In the genomic region with DNA sequence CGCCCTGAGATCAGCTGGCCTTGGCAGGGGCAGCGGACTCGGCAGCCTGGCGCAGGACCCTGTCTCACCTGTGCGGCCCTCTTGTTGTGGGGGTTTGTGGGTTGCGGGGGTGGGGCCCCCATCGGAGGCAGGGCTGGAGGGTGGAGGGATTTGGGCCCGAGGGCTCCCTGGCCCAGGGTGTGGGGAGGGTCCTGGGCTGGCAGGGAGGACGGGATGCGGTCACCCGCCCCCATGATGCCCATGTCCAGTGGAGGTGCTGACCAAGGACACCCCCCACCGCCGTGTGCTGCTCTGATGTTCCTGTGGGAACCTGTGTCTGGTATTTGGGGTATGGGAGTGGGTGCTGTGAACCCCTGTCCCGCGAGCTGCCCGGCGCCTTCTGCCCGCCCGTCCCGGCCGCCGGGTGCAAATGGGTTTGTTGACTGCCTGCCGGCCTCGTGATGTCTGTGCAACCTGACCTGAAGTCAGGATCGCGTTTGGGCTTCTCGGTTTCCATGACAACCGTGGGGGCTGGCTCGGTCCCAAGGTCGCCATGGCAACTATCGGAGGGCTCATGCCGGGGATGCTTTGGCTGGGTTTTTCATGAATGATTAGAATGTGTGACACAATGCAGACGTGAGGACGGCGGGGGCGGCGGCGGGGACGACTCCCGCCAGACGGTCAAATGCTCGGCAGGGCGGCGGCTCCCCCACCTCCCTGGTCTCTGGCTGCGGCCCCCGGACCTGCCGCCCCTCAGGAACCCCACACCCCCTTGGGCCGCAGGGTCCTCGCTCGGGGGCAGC, we compare ENCODE assay signal across 1 cellular context.
TF ChIP-seq lines count a peak whose summit lies in the region.

No MANE protein-coding gene starts in this region.

TF ChIP-seq in K562, 482 proteins besides CTCF, POLR2A, EP300 and RAD21 (continues in another document):
- TF ChIP-seq, protein P1, sequence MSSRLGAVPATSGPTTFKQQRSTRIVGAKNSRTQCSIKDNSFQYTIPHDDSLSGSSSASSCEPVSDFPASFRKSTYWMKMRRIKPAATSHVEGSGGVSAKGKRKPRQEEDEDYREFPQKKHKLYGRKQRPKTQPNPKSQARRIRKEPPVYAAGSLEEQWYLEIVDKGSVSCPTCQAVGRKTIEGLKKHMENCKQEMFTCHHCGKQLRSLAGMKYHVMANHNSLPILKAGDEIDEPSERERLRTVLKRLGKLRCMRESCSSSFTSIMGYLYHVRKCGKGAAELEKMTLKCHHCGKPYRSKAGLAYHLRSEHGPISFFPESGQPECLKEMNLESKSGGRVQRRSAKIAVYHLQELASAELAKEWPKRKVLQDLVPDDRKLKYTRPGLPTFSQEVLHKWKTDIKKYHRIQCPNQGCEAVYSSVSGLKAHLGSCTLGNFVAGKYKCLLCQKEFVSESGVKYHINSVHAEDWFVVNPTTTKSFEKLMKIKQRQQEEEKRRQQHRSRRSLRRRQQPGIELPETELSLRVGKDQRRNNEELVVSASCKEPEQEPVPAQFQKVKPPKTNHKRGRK (tag; IDR thresholded peaks at IDR 0.05) = no peak
- TF ChIP-seq LEF1 (IDR thresholded peaks at IDR 0.05) (0 out of 2 replicates have a peak, but pooled peaks have one; percentile 34), TEAD4 (IDR thresholded peaks at IDR 0.05; ENCODE audit: low read length) (peak; percentile 81), TEAD4 (CRISPR knock-in tag; IDR thresholded peaks at IDR 0.05; ENCODE audit: borderline replicate concordance) (no peak), MEF2D (tag; conservative IDR thresholded peaks at IDR 0.05; ENCODE audit: low read depth) (no peak), HNRNPLL (IDR thresholded peaks at IDR 0.05; ENCODE audit: low read depth, low read length, poor library complexity, severe bottlenecking) (no peak), MBD2 (IDR thresholded peaks at IDR 0.05; ENCODE audit: borderline replicate concordance, low read depth) (peak; percentile 84), CTBP1 (IDR thresholded peaks at IDR 0.05; ENCODE audit: borderline replicate concordance) (peak; percentile 99), ZBTB7A (IDR thresholded peaks at IDR 0.05; ENCODE audit: borderline replicate concordance, control insufficient read depth, low read depth, low read length) (peak; percentile 77; the same call in 1 of the 2 replicates), MTA3 (IDR thresholded peaks at IDR 0.05; ENCODE audit: borderline replicate concordance) (no peak), NCOA4 (IDR thresholded peaks at IDR 0.05; ENCODE audit: partially characterized antibody) (no peak), SRSF3 (IDR thresholded peaks at IDR 0.05; ENCODE audit: insufficient read depth, low read length) (no peak), LCOR (CRISPR knock-in tag; IDR thresholded peaks at IDR 0.05) (peak; percentile 60), SMARCE1 (IDR thresholded peaks at IDR 0.05) (no peak), ZNF347 (CRISPR knock-in tag; IDR thresholded peaks at IDR 0.05; ENCODE audit: low read depth) (no peak), NR2C1 (IDR thresholded peaks at IDR 0.05) (no peak), NR2C1 (tag; IDR thresholded peaks at IDR 0.05) (no peak), ZNF311 (CRISPR knock-in tag; IDR thresholded peaks at IDR 0.05) (no peak), ATF1 (CRISPR knock-in tag; IDR thresholded peaks at IDR 0.05) (no peak), ATF1 (tag; IDR thresholded peaks at IDR 0.05) (peak; percentile 78), POLR2H (tag; IDR thresholded peaks at IDR 0.05; ENCODE audit: low read depth) (no peak), ZNF583 (CRISPR knock-in tag; IDR thresholded peaks at IDR 0.05) (no peak), ETS2 (tag; IDR thresholded peaks at IDR 0.05; ENCODE audit: borderline replicate concordance, poor library complexity, severe bottlenecking) (no peak), MYNN (IDR thresholded peaks at IDR 0.05) (peak; percentile 84), MYNN (CRISPR knock-in tag; IDR thresholded peaks at IDR 0.05) (no peak), MAZ (CRISPR knock-in tag; conservative IDR thresholded peaks at IDR 0.05 in 1 of 2, IDR thresholded peaks at IDR 0.05 in 1 of 2) (0 out of 4 replicates have a peak, but pooled peaks of 1 of the 2 experiments have one; percentile 27), EWSR1 (IDR thresholded peaks at IDR 0.05; ENCODE audit: borderline replicate concordance, low read depth, partially characterized antibody) (no peak), MCM7 (IDR thresholded peaks at IDR 0.05) (no peak), MEIS2 (IDR thresholded peaks at IDR 0.05; ENCODE audit: partially characterized antibody) (peak; percentile 73), HDAC1 (IDR thresholded peaks at IDR 0.05) (peak in 1 of 2 experiments; percentile 79; a peak in 2 of 4 replicates), HDAC2 (IDR thresholded peaks at IDR 0.05) (peak; percentile 92), GATA2 (CRISPR knock-in tag; IDR thresholded peaks at IDR 0.05) (peak; percentile 83), ATF7 (IDR thresholded peaks at IDR 0.05) (peak; percentile 61), SMAD1 (IDR thresholded peaks at IDR 0.05; ENCODE audit: low read depth, low read length, partially characterized antibody) (peak; percentile 95), ZNF263 (CRISPR knock-in tag; IDR thresholded peaks at IDR 0.05; ENCODE audit: borderline replicate concordance) (peak; percentile 32; the same call in 1 of the 2 replicates), PCBP2 (IDR thresholded peaks at IDR 0.05; ENCODE audit: low read depth, low read length, poor library complexity, severe bottlenecking) (no peak), CBFA2T2 (conservative IDR thresholded peaks at IDR 0.05) (peak; percentile 72), CBFA2T3 (IDR thresholded peaks at IDR 0.05) (peak; percentile 87), TCF7 (IDR thresholded peaks at IDR 0.05; ENCODE audit: borderline replicate concordance) (0 out of 2 replicates have a peak, but pooled peaks have one; percentile 19), PRMT5 (CRISPR knock-in tag; IDR thresholded peaks at IDR 0.05) (no peak), MXI1 (IDR thresholded peaks at IDR 0.05; ENCODE audit: low read depth, low read length) (peak; percentile 100), PCBP1 (IDR thresholded peaks at IDR 0.05; ENCODE audit: low read depth, low read length, poor library complexity, severe bottlenecking) (peak; percentile 39), ZNF830 (CRISPR knock-in tag; IDR thresholded peaks at IDR 0.05) (no peak), TAL1 (IDR thresholded peaks at IDR 0.05) (peak; percentile 58; the same call in 1 of the 2 replicates), IFI16 (CRISPR knock-in tag; IDR thresholded peaks at IDR 0.05) (no peak), CEBPB (tag; IDR thresholded peaks at IDR 0.05) (peak; percentile 59; the same call in 1 of the 2 replicates), TRIM24 (IDR thresholded peaks at IDR 0.05) (peak in 1 of 2 experiments; percentile 37; a peak in 1 of 4 replicates), EGR1 (conservative IDR thresholded peaks at IDR 0.05) (peak; percentile 98), STAT5A (IDR thresholded peaks at IDR 0.05; ENCODE audit: borderline replicate concordance, low read length) (peak; percentile 19; the same call in 1 of the 2 replicates), ZZZ3 (IDR thresholded peaks at IDR 0.05) (no peak), TEAD1 (CRISPR knock-in tag; IDR thresholded peaks at IDR 0.05) (peak; percentile 76 to 95; a peak in 3 of 4 replicates), HNRNPH1 (optimal IDR thresholded peaks at IDR 0.05; ENCODE audit: low read depth, low read length) (no peak), JUN (IDR thresholded peaks at IDR 0.05; ENCODE audit: borderline replicate concordance, low read depth, low read length) (0 out of 2 replicates have a peak, but pooled peaks have one; percentile 29), JUN (CRISPR knock-in tag; IDR thresholded peaks at IDR 0.05; ENCODE audit: borderline replicate concordance) (no peak)
- TF ChIP-seq, protein P2, sequence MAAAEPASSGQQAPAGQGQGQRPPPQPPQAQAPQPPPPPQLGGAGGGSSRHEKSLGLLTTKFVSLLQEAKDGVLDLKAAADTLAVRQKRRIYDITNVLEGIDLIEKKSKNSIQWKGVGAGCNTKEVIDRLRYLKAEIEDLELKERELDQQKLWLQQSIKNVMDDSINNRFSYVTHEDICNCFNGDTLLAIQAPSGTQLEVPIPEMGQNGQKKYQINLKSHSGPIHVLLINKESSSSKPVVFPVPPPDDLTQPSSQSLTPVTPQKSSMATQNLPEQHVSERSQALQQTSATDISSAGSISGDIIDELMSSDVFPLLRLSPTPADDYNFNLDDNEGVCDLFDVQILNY (CRISPR knock-in tag; IDR thresholded peaks at IDR 0.05) = no peak
- TF ChIP-seq, protein P3, sequence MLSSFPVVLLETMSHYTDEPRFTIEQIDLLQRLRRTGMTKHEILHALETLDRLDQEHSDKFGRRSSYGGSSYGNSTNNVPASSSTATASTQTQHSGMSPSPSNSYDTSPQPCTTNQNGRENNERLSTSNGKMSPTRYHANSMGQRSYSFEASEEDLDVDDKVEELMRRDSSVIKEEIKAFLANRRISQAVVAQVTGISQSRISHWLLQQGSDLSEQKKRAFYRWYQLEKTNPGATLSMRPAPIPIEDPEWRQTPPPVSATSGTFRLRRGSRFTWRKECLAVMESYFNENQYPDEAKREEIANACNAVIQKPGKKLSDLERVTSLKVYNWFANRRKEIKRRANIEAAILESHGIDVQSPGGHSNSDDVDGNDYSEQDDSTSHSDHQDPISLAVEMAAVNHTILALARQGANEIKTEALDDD (IDR thresholded peaks at IDR 0.05) = no peak
- TF ChIP-seq, protein P4, sequence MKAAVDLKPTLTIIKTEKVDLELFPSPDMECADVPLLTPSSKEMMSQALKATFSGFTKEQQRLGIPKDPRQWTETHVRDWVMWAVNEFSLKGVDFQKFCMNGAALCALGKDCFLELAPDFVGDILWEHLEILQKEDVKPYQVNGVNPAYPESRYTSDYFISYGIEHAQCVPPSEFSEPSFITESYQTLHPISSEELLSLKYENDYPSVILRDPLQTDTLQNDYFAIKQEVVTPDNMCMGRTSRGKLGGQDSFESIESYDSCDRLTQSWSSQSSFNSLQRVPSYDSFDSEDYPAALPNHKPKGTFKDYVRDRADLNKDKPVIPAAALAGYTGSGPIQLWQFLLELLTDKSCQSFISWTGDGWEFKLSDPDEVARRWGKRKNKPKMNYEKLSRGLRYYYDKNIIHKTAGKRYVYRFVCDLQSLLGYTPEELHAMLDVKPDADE (conservative IDR thresholded peaks at IDR 0.05; ENCODE audit: control insufficient read depth, low read depth, low read length) = no peak
- TF ChIP-seq, protein P5, sequence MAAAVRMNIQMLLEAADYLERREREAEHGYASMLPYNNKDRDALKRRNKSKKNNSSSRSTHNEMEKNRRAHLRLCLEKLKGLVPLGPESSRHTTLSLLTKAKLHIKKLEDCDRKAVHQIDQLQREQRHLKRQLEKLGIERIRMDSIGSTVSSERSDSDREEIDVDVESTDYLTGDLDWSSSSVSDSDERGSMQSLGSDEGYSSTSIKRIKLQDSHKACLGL (CRISPR knock-in tag; IDR thresholded peaks at IDR 0.05; ENCODE audit: borderline replicate concordance, poor library complexity, severe bottlenecking) = no peak
- TF ChIP-seq, protein P6, sequence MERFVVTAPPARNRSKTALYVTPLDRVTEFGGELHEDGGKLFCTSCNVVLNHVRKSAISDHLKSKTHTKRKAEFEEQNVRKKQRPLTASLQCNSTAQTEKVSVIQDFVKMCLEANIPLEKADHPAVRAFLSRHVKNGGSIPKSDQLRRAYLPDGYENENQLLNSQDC (CRISPR knock-in tag; IDR thresholded peaks at IDR 0.05) = no peak
- TF ChIP-seq, protein P7, sequence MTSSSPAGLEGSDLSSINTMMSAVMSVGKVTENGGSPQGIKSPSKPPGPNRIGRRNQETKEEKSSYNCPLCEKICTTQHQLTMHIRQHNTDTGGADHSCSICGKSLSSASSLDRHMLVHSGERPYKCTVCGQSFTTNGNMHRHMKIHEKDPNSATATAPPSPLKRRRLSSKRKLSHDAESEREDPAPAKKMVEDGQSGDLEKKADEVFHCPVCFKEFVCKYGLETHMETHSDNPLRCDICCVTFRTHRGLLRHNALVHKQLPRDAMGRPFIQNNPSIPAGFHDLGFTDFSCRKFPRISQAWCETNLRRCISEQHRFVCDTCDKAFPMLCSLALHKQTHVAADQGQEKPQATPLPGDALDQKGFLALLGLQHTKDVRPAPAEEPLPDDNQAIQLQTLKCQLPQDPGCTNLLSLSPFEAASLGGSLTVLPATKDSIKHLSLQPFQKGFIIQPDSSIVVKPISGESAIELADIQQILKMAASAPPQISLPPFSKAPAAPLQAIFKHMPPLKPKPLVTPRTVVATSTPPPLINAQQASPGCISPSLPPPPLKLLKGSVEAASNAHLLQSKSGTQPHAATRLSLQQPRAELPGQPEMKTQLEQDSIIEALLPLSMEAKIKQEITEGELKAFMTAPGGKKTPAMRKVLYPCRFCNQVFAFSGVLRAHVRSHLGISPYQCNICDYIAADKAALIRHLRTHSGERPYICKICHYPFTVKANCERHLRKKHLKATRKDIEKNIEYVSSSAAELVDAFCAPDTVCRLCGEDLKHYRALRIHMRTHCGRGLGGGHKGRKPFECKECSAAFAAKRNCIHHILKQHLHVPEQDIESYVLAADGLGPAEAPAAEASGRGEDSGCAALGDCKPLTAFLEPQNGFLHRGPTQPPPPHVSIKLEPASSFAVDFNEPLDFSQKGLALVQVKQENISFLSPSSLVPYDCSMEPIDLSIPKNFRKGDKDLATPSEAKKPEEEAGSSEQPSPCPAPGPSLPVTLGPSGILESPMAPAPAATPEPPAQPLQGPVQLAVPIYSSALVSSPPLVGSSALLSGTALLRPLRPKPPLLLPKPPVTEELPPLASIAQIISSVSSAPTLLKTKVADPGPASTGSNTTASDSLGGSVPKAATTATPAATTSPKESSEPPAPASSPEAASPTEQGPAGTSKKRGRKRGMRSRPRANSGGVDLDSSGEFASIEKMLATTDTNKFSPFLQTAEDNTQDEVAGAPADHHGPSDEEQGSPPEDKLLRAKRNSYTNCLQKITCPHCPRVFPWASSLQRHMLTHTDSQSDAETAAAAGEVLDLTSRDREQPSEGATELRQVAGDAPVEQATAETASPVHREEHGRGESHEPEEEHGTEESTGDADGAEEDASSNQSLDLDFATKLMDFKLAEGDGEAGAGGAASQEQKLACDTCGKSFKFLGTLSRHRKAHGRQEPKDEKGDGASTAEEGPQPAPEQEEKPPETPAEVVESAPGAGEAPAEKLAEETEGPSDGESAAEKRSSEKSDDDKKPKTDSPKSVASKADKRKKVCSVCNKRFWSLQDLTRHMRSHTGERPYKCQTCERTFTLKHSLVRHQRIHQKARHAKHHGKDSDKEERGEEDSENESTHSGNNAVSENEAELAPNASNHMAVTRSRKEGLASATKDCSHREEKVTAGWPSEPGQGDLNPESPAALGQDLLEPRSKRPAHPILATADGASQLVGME (CRISPR knock-in tag; IDR thresholded peaks at IDR 0.05) = peak; percentile 97
- TF ChIP-seq, protein P8, sequence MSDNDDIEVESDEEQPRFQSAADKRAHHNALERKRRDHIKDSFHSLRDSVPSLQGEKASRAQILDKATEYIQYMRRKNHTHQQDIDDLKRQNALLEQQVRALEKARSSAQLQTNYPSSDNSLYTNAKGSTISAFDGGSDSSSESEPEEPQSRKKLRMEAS (CRISPR knock-in tag; IDR thresholded peaks at IDR 0.05) = peak; percentile 52; the same call in 1 of the 2 replicates
